ENCODE assay signal across 29 cellular contexts in the genomic region with DNA sequence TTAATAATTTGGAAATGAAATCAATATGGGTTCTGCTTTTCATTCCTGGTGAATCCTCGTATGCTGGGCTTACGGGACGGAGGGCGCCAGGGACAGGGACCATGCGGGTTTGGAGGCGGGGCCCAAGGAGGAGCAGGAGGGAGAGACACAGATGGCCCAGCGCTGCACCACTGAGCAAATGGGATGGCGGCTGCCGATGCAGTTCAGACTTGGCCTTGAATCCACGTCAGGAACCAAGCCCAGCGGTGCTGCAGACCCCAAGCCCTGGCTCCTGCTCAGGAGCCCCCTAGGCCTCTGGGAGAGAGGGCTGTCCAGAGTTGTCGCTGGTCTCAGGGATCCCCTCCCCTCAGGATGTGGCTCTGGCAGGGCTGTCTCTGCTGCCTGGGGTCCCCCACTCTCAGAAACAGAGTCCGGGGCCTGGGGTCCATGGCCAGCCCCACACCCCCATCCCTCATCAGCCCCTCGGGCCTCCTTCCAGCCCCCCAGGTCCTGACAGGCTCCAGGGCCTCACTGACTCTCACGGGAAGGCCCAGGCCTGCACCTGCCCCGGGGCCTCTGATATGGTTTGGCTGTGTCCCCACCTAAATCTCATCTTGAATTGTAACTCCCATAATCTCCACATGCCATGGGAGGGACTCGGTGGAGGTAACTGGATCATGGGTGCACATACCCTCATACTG.
DNase-seq lines count a peak whose midpoint lies in the region; ATAC-seq and TF ChIP-seq lines count a peak whose summit lies in the region.
"Had no signal": no experiment of that assay in that cellular context is flagged by ENCODE, and none has a peak within 500 bp of the region (broad histone marks: within the 10 kb centered on the region; RNA-seq: fewer than 3 reads in every experiment).

No MANE protein-coding gene starts in this region.

- no peaks in the 10 kb centered on the region for H3K9me3 ChIP-seq in mammary epithelial cell (replicated peaks; ENCODE audit: insufficient read depth, low read length)
- H3K9me3 ChIP-seq: body of pancreas, mucosa of descending colon had no signal

- dilution Hi-C loops in mammary epithelial cell (cut with HindIII; ENCODE audit: low sequenced_read_pairs): no loop called here

- in situ Hi-C loops in mammary epithelial cell (cut with MboI; ENCODE audit: low sequenced_read_pairs in 2 of 2): no loop called here

- no TSS peak for BruUV-seq in mammary epithelial cell (replicated peaks; lab: Mats Ljungman, UMichigan)

- no peak overlapping the region for H3K4me2 ChIP-seq in mammary epithelial cell (ENCODE audit: insufficient read depth, low read depth, low read length)
- H3K4me2 ChIP-seq: hepatocyte, PC-9 had no signal

- H3K27ac Mint-ChIP-seq in WTC11 (no peak overlapping the region), nephron progenitor cell (no peak overlapping the region)
- H3K27ac Mint-ChIP-seq: activated CD8-positive, alpha-beta T cell treated with anti-CD3 and anti-CD28 coated beads for 36 hours; immature natural killer cell; nephron; type B pancreatic cell had no signal

- DNase-seq in Right ventricle myocardium inferior (ENCODE audit: missing footprints) (peak; percentile 65), cardiac septum (ENCODE audit: low spot score) (no peak), WTC11 (ENCODE audit: low spot score) (no peak), nephron progenitor cell (no peak), mammary epithelial cell (no peak), GF-D8 (lab: John Stamatoyannopoulos, UW) (no peak)
- DNase-seq: activated CD4-positive, CD25-positive, alpha-beta regulatory T cell treated with anti-CD3 and anti-CD28 coated beads, Interleukin-2, amount 50 U/mL, for 72 hours; activated CD8-positive, alpha-beta T cell treated with anti-CD3 and anti-CD28 coated beads for 36 hours; activated gamma-delta T cell; activated T-cell treated with anti-CD3 and anti-CD28 coated beads, Interleukin-2, amount 50 U/mL, for 1 hour; body of pancreas; Calu3; effector CD8-positive, alpha-beta T cell; EL; foreskin fibroblast; immature natural killer cell; NCI-H1105; NCI-H2081 treated with DMSO at 0.1 percent for 48 hours; NCI-H446 treated with DMSO at 0.1 percent for 48 hours; NK-92 treated with Interleukin-12 subunit alpha and Interleukin-12 subunit beta, amount 100 ng/mL, for 24 hours; PC-9; stimulated activated CD4-positive, alpha-beta T cell treated with anti-CD3 and anti-CD28 coated beads, Interleukin-1b, Interleukin-23, amount 100 ng/mL, for 48 hours had no signal

- H3K4me1 ChIP-seq in mammary epithelial cell (ENCODE audit: insufficient read depth, low read length): peaks cover 18% of the 10 kb centered on the region
- H3K4me1 ChIP-seq: body of pancreas had no signal

- no peak overlapping the region for H3K9ac ChIP-seq in mammary epithelial cell (ENCODE audit: insufficient read depth, low read length)

- TF ChIP-seq CTCF in WTC11 (IDR thresholded peaks at IDR 0.05) (no peak), nephron progenitor cell (IDR thresholded peaks at IDR 0.05) (no peak), mammary epithelial cell (conservative IDR thresholded peaks at IDR 0.05 in 1 of 2, IDR thresholded peaks at IDR 0.05 in 1 of 2; ENCODE audit: extremely low read depth in 1 of 2, insufficient read depth in 1 of 2, low read depth in 1 of 2, low read length in 2 of 2) (no peak)

- 85% methylated on average over 6 of the region's 17 CpGs for WGBS in mammary epithelial cell (ENCODE audit: low coverage, missing lambda C conversion rate)

- no peak overlapping the region for H2AFZ ChIP-seq in mammary epithelial cell (ENCODE audit: low read depth, low read length)
- H2AFZ ChIP-seq: hepatocyte, PC-9 had no signal

- intact Hi-C loops in Right ventricle myocardium inferior (cut with DNase I) (no loop called here), cardiac septum (cut with DNase I) (no loop called here), mammary epithelial cell (cut with micrococcal nuclease) (no loop called here)

- H3K4me1 Mint-ChIP-seq in WTC11: no peaks in the 10 kb centered on the region
- peaks cover 32% of the 10 kb centered on the region for H3K4me1 Mint-ChIP-seq in nephron progenitor cell
- H3K4me1 Mint-ChIP-seq: immature natural killer cell, nephron had no signal

- H3K79me2 ChIP-seq in mammary epithelial cell (ENCODE audit: insufficient read depth, low read length): no peaks in the 10 kb centered on the region
- H3K79me2 ChIP-seq: hepatocyte had no signal

- no peak overlapping the region for H3K27ac ChIP-seq in mammary epithelial cell (ENCODE audit: insufficient read depth, low read depth, low read length)
- H3K27ac ChIP-seq: body of pancreas, hepatocyte, PC-9, skin epidermis had no signal

- H3K4me3 ChIP-seq in mammary epithelial cell (replicated peaks in 1 of 3; ENCODE audit: insufficient read depth in 1 of 3, low read depth in 2 of 3, low read length in 3 of 3): no peak overlapping the region
- H3K4me3 ChIP-seq: body of pancreas, hepatocyte, mucosa of descending colon, PC-9, skin epidermis had no signal

- H3K9me3 Mint-ChIP-seq in WTC11 (no peaks in the 10 kb centered on the region), nephron progenitor cell (no peaks in the 10 kb centered on the region)
- H3K9me3 Mint-ChIP-seq: activated CD8-positive, alpha-beta T cell treated with anti-CD3 and anti-CD28 coated beads for 36 hours; immature natural killer cell; nephron; type B pancreatic cell had no signal

- ATAC-seq in Right ventricle myocardium inferior (no peak), WTC11 (peak; percentile 21; the same call in 1 of the 2 replicates), HG03520 (IDR thresholded peaks at IDR 0.05; ENCODE audit: unreplicated experiment) (no peak), esophagus mucosa (no peak)
- ATAC-seq: activated CD8-positive, alpha-beta T cell treated with anti-CD3 and anti-CD28 coated beads for 36 hours; body of pancreas; mucosa of descending colon had no signal

- no peak overlapping the region for H3K4me3 Mint-ChIP-seq in WTC11
- peak overlapping the region; percentile 44 for H3K4me3 Mint-ChIP-seq in nephron progenitor cell
- H3K4me3 Mint-ChIP-seq: activated CD8-positive, alpha-beta T cell treated with anti-CD3 and anti-CD28 coated beads for 36 hours; immature natural killer cell; nephron; type B pancreatic cell had no signal

- CTCF ChIA-PET in WTC11 (lab: Charles Lee): no interaction called here
- CTCF ChIA-PET in mammary epithelial cell (lab: Charles Lee; ENCODE audit: low non-redundant PET): no interaction called here

- no peaks in the 10 kb centered on the region for H3K36me3 ChIP-seq in mammary epithelial cell (ENCODE audit: insufficient read depth, low read length)

- H3K27me3 Mint-ChIP-seq in WTC11 (ENCODE audit: low read depth): no peaks in the 10 kb centered on the region
- peaks cover 8% of the 10 kb centered on the region for H3K27me3 Mint-ChIP-seq in nephron progenitor cell (ENCODE audit: low read depth, poor library complexity)
- H3K27me3 Mint-ChIP-seq: activated CD8-positive, alpha-beta T cell treated with anti-CD3 and anti-CD28 coated beads for 36 hours; type B pancreatic cell had no signal

- H4K20me1 ChIP-seq in mammary epithelial cell (ENCODE audit: insufficient read depth, low read length): no peaks in the 10 kb centered on the region

- H3K36me3 Mint-ChIP-seq in WTC11: no peaks in the 10 kb centered on the region
- no peaks in the 10 kb centered on the region for H3K36me3 Mint-ChIP-seq in nephron progenitor cell (ENCODE audit: low read depth)
- H3K36me3 Mint-ChIP-seq: immature natural killer cell, type B pancreatic cell had no signal

- peaks cover 5% of the 10 kb centered on the region for H3K27me3 ChIP-seq in mammary epithelial cell (ENCODE audit: insufficient read depth, low read length)
- H3K27me3 ChIP-seq: body of pancreas, hepatocyte had no signal

- POLR2A ChIA-PET in WTC11 (lab: Charles Lee): no interaction called here

TF ChIP-seq in WTC11, 78 proteins besides CTCF, POLR2A, EP300 and RAD21:
- no peak for TF ChIP-seq ESRRA (CRISPR knock-in tag; IDR thresholded peaks at IDR 0.05; ENCODE audit: borderline replicate concordance)
- TF ChIP-seq PRRX2 (CRISPR knock-in tag; IDR thresholded peaks at IDR 0.05): no peak
- TF ChIP-seq SOX15 (CRISPR knock-in tag; IDR thresholded peaks at IDR 0.05): no peak
- no peak for TF ChIP-seq ZNF317 (CRISPR knock-in tag; IDR thresholded peaks at IDR 0.05; ENCODE audit: borderline replicate concordance, low read depth)
- no peak for TF ChIP-seq CBFB (CRISPR knock-in tag; IDR thresholded peaks at IDR 0.05; ENCODE audit: low read depth)
- no peak for TF ChIP-seq E2F5 (CRISPR knock-in tag; IDR thresholded peaks at IDR 0.05)
